ENCODE assay signal across 1 cellular context in the genomic region with DNA sequence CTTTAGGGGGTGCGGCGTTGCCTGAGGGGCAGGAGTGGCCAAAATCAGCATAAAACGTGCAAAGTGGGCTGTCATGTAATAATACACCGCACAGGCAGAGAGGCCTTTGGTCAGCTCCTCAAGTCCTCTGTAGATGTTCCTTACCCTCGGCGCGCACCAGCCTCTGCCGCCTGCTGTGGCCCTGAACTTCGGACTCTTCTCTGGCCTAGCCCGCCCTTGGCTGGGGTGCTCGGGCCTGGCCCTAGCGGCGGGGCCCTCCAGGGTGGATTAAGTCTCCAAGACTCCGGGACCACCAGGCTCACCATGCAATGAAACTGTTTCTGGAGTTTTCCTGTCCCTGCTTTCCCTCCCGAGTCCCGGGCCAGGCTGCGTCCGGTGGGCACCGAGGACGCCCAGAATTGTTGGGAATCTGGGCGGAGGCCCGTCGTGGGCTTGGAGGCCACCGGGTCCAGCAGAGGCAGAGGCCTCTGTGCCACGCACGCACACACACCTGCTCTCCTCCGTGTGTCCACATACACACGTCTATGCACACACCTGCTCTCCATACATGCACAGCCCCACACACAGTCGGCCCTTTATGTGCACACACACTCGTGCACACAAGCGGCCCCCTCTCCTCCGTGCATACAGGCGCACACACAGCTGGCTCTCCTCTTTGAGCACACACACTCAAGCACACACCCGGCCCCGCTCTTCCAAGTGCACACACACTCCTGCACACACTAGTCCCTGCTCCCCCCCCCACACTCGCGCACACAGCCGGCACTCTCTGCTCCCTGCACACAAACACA.
TF ChIP-seq lines count a peak whose summit lies in the region.

No MANE protein-coding gene starts in this region.

TF ChIP-seq in HepG2, 621 proteins besides CTCF, POLR2A, EP300 and RAD21 (continued from another document and continues in another):
- TF ChIP-seq SP140L (CRISPR knock-in tag; IDR thresholded peaks at IDR 0.05; ENCODE audit: borderline replicate concordance) (no peak), POLR2G (IDR thresholded peaks at IDR 0.05; ENCODE audit: low read depth, low read length) (no peak), NR2F2 (IDR thresholded peaks at IDR 0.05; ENCODE audit: borderline replicate concordance, low read depth) (no peak), KLF15 (CRISPR knock-in tag; IDR thresholded peaks at IDR 0.05; ENCODE audit: borderline replicate concordance) (no peak), ZNF225 (CRISPR knock-in tag; IDR thresholded peaks at IDR 0.05) (no peak), ZNF343 (CRISPR knock-in tag; IDR thresholded peaks at IDR 0.05) (no peak), ZFP41 (CRISPR knock-in tag; IDR thresholded peaks at IDR 0.05; ENCODE audit: borderline replicate concordance) (no peak), NFE2L1 (CRISPR knock-in tag; IDR thresholded peaks at IDR 0.05; ENCODE audit: borderline replicate concordance) (no peak), ZNF547 (CRISPR knock-in tag; IDR thresholded peaks at IDR 0.05) (no peak), ZNF788 (CRISPR knock-in tag; IDR thresholded peaks at IDR 0.05; ENCODE audit: borderline replicate concordance) (0 out of 2 replicates have a peak, but pooled peaks have one; percentile 24), MTA1 (CRISPR knock-in tag; IDR thresholded peaks at IDR 0.05; ENCODE audit: borderline replicate concordance) (0 out of 2 replicates have a peak, but pooled peaks have one; percentile 47), ZNF33A (CRISPR knock-in tag; IDR thresholded peaks at IDR 0.05; ENCODE audit: borderline replicate concordance) (no peak), ZSCAN29 (CRISPR knock-in tag; conservative IDR thresholded peaks at IDR 0.05) (no peak), ZBTB21 (CRISPR knock-in tag; IDR thresholded peaks at IDR 0.05) (no peak), ZNF761 (CRISPR knock-in tag; conservative IDR thresholded peaks at IDR 0.05) (no peak; the same call in 1 of the 2 replicates), ATF7-NPFF (CRISPR knock-in tag; IDR thresholded peaks at IDR 0.05; ENCODE audit: low read depth) (no peak), HES4 (CRISPR knock-in tag; IDR thresholded peaks at IDR 0.05; ENCODE audit: borderline replicate concordance) (0 out of 2 replicates have a peak, but pooled peaks have one; percentile 32), HNRNPLL (IDR thresholded peaks at IDR 0.05; ENCODE audit: low read depth, low read length, poor library complexity, severe bottlenecking) (peak; percentile 22), TBX3 (IDR thresholded peaks at IDR 0.05; ENCODE audit: borderline replicate concordance) (no peak), JDP2 (CRISPR knock-in tag; IDR thresholded peaks at IDR 0.05; ENCODE audit: borderline replicate concordance) (no peak), REPIN1 (CRISPR knock-in tag; IDR thresholded peaks at IDR 0.05; ENCODE audit: borderline replicate concordance, low read depth) (no peak), ZNF382 (CRISPR knock-in tag; IDR thresholded peaks at IDR 0.05; ENCODE audit: borderline replicate concordance) (no peak), SOX5 (CRISPR knock-in tag; IDR thresholded peaks at IDR 0.05; ENCODE audit: borderline replicate concordance) (no peak), ZNF10 (CRISPR knock-in tag; IDR thresholded peaks at IDR 0.05; ENCODE audit: borderline replicate concordance, low read depth) (no peak), RBM22 (optimal IDR thresholded peaks at IDR 0.05; ENCODE audit: low read length) (no peak), EHMT2 (IDR thresholded peaks at IDR 0.05; ENCODE audit: borderline replicate concordance, low read depth, low read length) (no peak), DPF2 (CRISPR knock-in tag; IDR thresholded peaks at IDR 0.05; ENCODE audit: borderline replicate concordance, low read depth) (no peak), ATF1 (CRISPR knock-in tag; IDR thresholded peaks at IDR 0.05) (no peak), HDAC2 (CRISPR knock-in tag; IDR thresholded peaks at IDR 0.05) (peak; percentile 41; the same call in 1 of the 2 replicates), CHCHD3 (CRISPR knock-in tag; IDR thresholded peaks at IDR 0.05) (no peak), HMGA1 (CRISPR knock-in tag; conservative IDR thresholded peaks at IDR 0.05) (no peak), SIN3B (IDR thresholded peaks at IDR 0.05; ENCODE audit: low read length) (no peak)
- TF ChIP-seq, protein P1, sequence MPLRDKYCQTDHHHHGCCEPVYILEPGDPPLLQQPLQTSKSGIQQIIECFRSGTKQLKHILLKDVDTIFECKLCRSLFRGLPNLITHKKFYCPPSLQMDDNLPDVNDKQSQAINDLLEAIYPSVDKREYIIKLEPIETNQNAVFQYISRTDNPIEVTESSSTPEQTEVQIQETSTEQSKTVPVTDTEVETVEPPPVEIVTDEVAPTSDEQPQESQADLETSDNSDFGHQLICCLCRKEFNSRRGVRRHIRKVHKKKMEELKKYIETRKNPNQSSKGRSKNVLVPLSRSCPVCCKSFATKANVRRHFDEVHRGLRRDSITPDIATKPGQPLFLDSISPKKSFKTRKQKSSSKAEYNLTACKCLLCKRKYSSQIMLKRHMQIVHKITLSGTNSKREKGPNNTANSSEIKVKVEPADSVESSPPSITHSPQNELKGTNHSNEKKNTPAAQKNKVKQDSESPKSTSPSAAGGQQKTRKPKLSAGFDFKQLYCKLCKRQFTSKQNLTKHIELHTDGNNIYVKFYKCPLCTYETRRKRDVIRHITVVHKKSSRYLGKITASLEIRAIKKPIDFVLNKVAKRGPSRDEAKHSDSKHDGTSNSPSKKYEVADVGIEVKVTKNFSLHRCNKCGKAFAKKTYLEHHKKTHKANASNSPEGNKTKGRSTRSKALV (CRISPR knock-in tag; IDR thresholded peaks at IDR 0.05) = 0 out of 2 replicates have a peak, but pooled peaks have one; percentile 50
- TF ChIP-seq, protein P2, sequence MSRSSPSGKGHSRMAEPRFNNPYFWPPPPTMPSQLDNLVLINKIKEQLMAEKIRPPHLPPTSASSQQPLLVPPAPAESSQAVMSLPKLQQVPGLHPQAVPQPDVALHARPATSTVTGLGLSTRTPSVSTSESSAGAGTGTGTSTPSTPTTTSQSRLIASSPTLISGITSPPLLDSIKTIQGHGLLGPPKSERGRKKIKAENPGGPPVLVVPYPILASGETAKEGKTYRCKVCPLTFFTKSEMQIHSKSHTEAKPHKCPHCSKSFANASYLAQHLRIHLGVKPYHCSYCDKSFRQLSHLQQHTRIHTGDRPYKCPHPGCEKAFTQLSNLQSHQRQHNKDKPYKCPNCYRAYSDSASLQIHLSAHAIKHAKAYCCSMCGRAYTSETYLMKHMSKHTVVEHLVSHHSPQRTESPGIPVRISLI (CRISPR knock-in tag; IDR thresholded peaks at IDR 0.05; ENCODE audit: borderline replicate concordance) = no peak
- TF ChIP-seq, protein P3, sequence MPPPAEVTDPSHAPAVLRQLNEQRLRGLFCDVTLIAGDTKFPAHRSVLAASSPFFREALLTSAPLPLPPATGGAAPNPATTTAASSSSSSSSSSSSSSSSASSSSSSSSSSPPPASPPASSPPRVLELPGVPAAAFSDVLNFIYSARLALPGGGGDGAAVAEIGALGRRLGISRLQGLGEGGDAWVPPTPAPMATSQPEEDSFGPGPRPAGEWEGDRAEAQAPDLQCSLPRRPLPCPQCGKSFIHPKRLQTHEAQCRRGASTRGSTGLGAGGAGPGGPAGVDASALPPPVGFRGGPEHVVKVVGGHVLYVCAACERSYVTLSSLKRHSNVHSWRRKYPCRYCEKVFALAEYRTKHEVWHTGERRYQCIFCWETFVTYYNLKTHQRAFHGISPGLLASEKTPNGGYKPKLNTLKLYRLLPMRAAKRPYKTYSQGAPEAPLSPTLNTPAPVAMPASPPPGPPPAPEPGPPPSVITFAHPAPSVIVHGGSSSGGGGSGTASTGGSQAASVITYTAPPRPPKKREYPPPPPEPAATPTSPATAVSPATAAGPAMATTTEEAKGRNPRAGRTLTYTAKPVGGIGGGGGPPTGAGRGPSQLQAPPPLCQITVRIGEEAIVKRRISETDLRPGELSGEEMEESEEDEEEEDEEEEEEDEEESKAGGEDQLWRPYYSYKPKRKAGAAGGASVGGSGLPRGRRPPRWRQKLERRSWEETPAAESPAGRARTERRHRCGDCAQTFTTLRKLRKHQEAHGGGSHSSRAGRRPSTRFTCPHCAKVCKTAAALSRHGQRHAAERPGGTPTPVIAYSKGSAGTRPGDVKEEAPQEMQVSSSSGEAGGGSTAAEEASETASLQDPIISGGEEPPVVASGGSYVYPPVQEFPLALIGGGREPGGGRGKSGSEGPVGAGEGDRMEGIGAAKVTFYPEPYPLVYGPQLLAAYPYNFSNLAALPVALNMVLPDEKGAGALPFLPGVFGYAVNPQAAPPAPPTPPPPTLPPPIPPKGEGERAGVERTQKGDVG (CRISPR knock-in tag; IDR thresholded peaks at IDR 0.05; ENCODE audit: borderline replicate concordance) = no peak
- TF ChIP-seq, protein P4, sequence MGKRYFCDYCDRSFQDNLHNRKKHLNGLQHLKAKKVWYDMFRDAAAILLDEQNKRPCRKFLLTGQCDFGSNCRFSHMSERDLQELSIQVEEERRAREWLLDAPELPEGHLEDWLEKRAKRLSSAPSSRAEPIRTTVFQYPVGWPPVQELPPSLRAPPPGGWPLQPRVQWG (CRISPR knock-in tag; IDR thresholded peaks at IDR 0.05; ENCODE audit: borderline replicate concordance, low read depth) = no peak
- TF ChIP-seq, protein P5, sequence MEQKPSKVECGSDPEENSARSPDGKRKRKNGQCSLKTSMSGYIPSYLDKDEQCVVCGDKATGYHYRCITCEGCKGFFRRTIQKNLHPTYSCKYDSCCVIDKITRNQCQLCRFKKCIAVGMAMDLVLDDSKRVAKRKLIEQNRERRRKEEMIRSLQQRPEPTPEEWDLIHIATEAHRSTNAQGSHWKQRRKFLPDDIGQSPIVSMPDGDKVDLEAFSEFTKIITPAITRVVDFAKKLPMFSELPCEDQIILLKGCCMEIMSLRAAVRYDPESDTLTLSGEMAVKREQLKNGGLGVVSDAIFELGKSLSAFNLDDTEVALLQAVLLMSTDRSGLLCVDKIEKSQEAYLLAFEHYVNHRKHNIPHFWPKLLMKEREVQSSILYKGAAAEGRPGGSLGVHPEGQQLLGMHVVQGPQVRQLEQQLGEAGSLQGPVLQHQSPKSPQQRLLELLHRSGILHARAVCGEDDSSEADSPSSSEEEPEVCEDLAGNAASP (CRISPR knock-in tag; IDR thresholded peaks at IDR 0.05; ENCODE audit: borderline replicate concordance) = no peak
- TF ChIP-seq, protein P6, sequence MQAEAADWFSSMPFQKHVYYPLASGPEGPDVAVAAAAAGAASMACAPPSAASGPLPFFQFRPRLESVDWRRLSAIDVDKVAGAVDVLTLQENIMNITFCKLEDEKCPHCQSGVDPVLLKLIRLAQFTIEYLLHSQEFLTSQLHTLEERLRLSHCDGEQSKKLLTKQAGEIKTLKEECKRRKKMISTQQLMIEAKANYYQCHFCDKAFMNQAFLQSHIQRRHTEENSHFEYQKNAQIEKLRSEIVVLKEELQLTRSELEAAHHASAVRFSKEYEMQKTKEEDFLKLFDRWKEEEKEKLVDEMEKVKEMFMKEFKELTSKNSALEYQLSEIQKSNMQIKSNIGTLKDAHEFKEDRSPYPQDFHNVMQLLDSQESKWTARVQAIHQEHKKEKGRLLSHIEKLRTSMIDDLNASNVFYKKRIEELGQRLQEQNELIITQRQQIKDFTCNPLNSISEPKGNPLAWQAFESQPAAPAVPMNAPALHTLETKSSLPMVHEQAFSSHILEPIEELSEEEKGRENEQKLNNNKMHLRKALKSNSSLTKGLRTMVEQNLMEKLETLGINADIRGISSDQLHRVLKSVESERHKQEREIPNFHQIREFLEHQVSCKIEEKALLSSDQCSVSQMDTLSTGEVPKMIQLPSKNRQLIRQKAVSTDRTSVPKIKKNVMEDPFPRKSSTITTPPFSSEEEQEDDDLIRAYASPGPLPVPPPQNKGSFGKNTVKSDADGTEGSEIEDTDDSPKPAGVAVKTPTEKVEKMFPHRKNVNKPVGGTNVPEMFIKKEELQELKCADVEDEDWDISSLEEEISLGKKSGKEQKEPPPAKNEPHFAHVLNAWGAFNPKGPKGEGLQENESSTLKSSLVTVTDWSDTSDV (CRISPR knock-in tag; IDR thresholded peaks at IDR 0.05) = no peak
- TF ChIP-seq, protein P7, sequence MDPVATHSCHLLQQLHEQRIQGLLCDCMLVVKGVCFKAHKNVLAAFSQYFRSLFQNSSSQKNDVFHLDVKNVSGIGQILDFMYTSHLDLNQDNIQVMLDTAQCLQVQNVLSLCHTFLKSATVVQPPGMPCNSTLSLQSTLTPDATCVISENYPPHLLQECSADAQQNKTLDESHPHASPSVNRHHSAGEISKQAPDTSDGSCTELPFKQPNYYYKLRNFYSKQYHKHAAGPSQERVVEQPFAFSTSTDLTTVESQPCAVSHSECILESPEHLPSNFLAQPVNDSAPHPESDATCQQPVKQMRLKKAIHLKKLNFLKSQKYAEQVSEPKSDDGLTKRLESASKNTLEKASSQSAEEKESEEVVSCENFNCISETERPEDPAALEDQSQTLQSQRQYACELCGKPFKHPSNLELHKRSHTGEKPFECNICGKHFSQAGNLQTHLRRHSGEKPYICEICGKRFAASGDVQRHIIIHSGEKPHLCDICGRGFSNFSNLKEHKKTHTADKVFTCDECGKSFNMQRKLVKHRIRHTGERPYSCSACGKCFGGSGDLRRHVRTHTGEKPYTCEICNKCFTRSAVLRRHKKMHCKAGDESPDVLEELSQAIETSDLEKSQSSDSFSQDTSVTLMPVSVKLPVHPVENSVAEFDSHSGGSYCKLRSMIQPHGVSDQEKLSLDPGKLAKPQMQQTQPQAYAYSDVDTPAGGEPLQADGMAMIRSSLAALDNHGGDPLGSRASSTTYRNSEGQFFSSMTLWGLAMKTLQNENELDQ (CRISPR knock-in tag; IDR thresholded peaks at IDR 0.05; ENCODE audit: borderline replicate concordance) = no peak
- TF ChIP-seq, protein P8, sequence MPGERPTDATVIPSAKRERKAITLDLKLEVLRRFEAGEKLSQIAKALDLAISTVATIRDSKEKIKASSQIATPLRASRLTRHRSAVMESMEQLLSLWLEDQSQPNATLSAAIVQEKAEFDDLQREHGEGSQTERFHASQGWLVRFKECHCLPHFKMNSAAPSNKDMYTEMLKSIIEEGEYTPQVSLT (CRISPR knock-in tag; IDR thresholded peaks at IDR 0.05; ENCODE audit: borderline replicate concordance, low read depth) = no peak
- TF ChIP-seq, protein P9, sequence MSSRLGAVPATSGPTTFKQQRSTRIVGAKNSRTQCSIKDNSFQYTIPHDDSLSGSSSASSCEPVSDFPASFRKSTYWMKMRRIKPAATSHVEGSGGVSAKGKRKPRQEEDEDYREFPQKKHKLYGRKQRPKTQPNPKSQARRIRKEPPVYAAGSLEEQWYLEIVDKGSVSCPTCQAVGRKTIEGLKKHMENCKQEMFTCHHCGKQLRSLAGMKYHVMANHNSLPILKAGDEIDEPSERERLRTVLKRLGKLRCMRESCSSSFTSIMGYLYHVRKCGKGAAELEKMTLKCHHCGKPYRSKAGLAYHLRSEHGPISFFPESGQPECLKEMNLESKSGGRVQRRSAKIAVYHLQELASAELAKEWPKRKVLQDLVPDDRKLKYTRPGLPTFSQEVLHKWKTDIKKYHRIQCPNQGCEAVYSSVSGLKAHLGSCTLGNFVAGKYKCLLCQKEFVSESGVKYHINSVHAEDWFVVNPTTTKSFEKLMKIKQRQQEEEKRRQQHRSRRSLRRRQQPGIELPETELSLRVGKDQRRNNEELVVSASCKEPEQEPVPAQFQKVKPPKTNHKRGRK (CRISPR knock-in tag; IDR thresholded peaks at IDR 0.05) = no peak
- TF ChIP-seq, protein P10, sequence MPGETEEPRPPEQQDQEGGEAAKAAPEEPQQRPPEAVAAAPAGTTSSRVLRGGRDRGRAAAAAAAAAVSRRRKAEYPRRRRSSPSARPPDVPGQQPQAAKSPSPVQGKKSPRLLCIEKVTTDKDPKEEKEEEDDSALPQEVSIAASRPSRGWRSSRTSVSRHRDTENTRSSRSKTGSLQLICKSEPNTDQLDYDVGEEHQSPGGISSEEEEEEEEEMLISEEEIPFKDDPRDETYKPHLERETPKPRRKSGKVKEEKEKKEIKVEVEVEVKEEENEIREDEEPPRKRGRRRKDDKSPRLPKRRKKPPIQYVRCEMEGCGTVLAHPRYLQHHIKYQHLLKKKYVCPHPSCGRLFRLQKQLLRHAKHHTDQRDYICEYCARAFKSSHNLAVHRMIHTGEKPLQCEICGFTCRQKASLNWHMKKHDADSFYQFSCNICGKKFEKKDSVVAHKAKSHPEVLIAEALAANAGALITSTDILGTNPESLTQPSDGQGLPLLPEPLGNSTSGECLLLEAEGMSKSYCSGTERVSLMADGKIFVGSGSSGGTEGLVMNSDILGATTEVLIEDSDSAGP (CRISPR knock-in tag; IDR thresholded peaks at IDR 0.05; ENCODE audit: borderline replicate concordance) = peak; percentile 66; the same call in 1 of the 2 replicates
